7 cellular contexts compared by ENCODE assay signal in genomic region chr14:74611672-74612345, GRCh38. TPM values are rescaled to one million over a fixed set of nuclear protein-coding genes. Genes with fewer than 3 reads are reported as not detected.
DNase-seq lines count a peak whose midpoint lies in the region; ATAC-seq and TF ChIP-seq lines count a peak whose summit lies in the region.

LTBP2 (minus strand) TSS chr14:74612237; CDS start chr14:74611944, 293 bp downstream.

- H3K36me3 ChIP-seq in GM23338 (ENCODE audit: insufficient read depth) = no peaks in the 10 kb centered on the region
- no peaks in the 10 kb centered on the region for H3K36me3 ChIP-seq in endocrine pancreas (ENCODE audit: control insufficient read depth, insufficient read depth, low read length)

- no peaks in the 10 kb centered on the region for H3K9me2 ChIP-seq in GM23338 (ENCODE audit: insufficient read depth)

- peaks cover 4% of the 10 kb centered on the region; the same call in 1 of the 3 replicates for H3K36me3 Mint-ChIP-seq in GM23338 (ENCODE audit: low read depth)

- peaks cover 15% of the 10 kb centered on the region for H3K4me1 Mint-ChIP-seq in GM23338

- H3F3A ChIP-seq in GM23338 (replicated peaks; ENCODE audit: low read depth) = no peaks in the 10 kb centered on the region; the same call in 1 of the 2 replicates

- H3K27ac Mint-ChIP-seq in GM23338 = no peak within 1 kb of the TSS

- no peak within 1 kb of the TSS for H3K27ac ChIP-seq in GM23338 (ENCODE audit: low read depth)

- no peak for TF ChIP-seq CTCF in GM23338 (conservative IDR thresholded peaks at IDR 0.05; ENCODE audit: low read depth in 2 of 2)

- H3K9ac ChIP-seq in endocrine pancreas (ENCODE audit: control insufficient read depth, insufficient read depth, low read length) = peak within 1 kb of the TSS; percentile 10

- ATAC-seq in GM23338 = peak; percentile 39
- ATAC-seq in SK-N-SH treated with all-trans-retinoic acid at 6 μM for 48 hours = peak; percentile 42
- ATAC-seq in HG03520 (IDR thresholded peaks at IDR 0.05; ENCODE audit: unreplicated experiment) = no peak
- no peak for ATAC-seq in GM18517 (IDR thresholded peaks at IDR 0.05; ENCODE audit: unreplicated experiment)

- peaks cover 55% of the 10 kb centered on the region for H3K27me3 Mint-ChIP-seq in GM23338 (ENCODE audit: insufficient read depth, low read depth, poor library complexity)

- no peaks in the 10 kb centered on the region for H3K79me2 ChIP-seq in GM23338 (replicated peaks; ENCODE audit: insufficient read depth)

- H3K9me3 ChIP-seq in endocrine pancreas (ENCODE audit: control insufficient read depth, low read length) = no peaks in the 10 kb centered on the region

- H3K4me3 ChIP-seq in GM23338 (peak within 1 kb of the TSS; percentile 76), endocrine pancreas (ENCODE audit: control insufficient read depth, insufficient read depth, low read length) (no peak within 1 kb of the TSS)

- H3K27me3 ChIP-seq in GM23338 (ENCODE audit: insufficient read depth) (peaks cover 38% of the 10 kb centered on the region), endocrine pancreas (ENCODE audit: control insufficient read depth, insufficient read depth, low read length) (no peaks in the 10 kb centered on the region)

- H3K4me2 ChIP-seq in GM23338 = peak within 1 kb of the TSS; percentile 95

- peaks cover 10% of the 10 kb centered on the region; the same call in 2 of the 3 replicates for H3K9me3 Mint-ChIP-seq in GM23338

- H2AFZ ChIP-seq in GM23338 = peak within 1 kb of the TSS; percentile 100

- H3K4me1 ChIP-seq in GM23338 (ENCODE audit: insufficient read depth) (no peaks in the 10 kb centered on the region), endocrine pancreas (ENCODE audit: control insufficient read depth, insufficient read depth, low read length) (no peaks in the 10 kb centered on the region)

- peak within 1 kb of the TSS; percentile 68 for H3K4me3 Mint-ChIP-seq in GM23338

- DNase-seq in GM23338 (ENCODE audit: low spot score) (peak; percentile 48), mucosa of gallbladder (ENCODE audit: low spot score) (no peak), hypothalamus (lab: John Stamatoyannopoulos, UW) (no peak)

- no peaks in the 10 kb centered on the region for H4K20me1 ChIP-seq in GM23338 (replicated peaks; ENCODE audit: insufficient read depth)

TF ChIP-seq in GM23338, 12 proteins besides CTCF, POLR2A, EP300 and RAD21 (continues in another document):
- TF ChIP-seq CREB1 (CRISPR knock-in tag; IDR thresholded peaks at IDR 0.05; ENCODE audit: low read depth) (no peak), EZH2phosphoT487 (IDR thresholded peaks at IDR 0.05; ENCODE audit: unreplicated experiment) (no peak), ZNF331 (CRISPR knock-in tag; IDR thresholded peaks at IDR 0.05; ENCODE audit: low read depth) (no peak)

TF ChIP-seq in SK-N-SH treated with all-trans-retinoic acid at 6 μM for 48 hours, 23 proteins besides CTCF, POLR2A, EP300 and RAD21:
- TF ChIP-seq TOX (CRISPR knock-in tag; IDR thresholded peaks at IDR 0.05; ENCODE audit: borderline replicate concordance) = no peak
- no peak for TF ChIP-seq SNAI2 (CRISPR knock-in tag; IDR thresholded peaks at IDR 0.05)
- TF ChIP-seq GLIS3 (CRISPR knock-in tag; IDR thresholded peaks at IDR 0.05) = no peak
- TF ChIP-seq ZNF70 (CRISPR knock-in tag; IDR thresholded peaks at IDR 0.05) = no peak
- no peak for TF ChIP-seq ESRRG (CRISPR knock-in tag; IDR thresholded peaks at IDR 0.05)
- TF ChIP-seq RARB (CRISPR knock-in tag; IDR thresholded peaks at IDR 0.05) = no peak

RNA-seq across cellular contexts. Expression of gene LTBP2, which starts in this region (rescaled TPM):
- total RNA-seq in GM23338 (2014; rRNA removed; shearing (Covaris generic)) = 0.49 and 2.1 TPM in 2 replicates
- polyA plus RNA-seq in GM23338 (2016; fragmentation: Nextera tagmentation; extraction: Ambion mirVana) = 0.27 and 0.35 TPM in 2 replicates
- total RNA-seq in mucosa of gallbladder = 84.9 TPM

Comparison
In these comparisons a context has a peak if more than half of its experiments do, and no peak if none do; other contexts are left out.
1. RNA of gene LTBP2 (total RNA-seq): 84.9 TPM in mucosa of gallbladder (single experiment); 0.49 to 2.1 TPM in GM23338; every median in the first group is over 10 times any median in the second.
2. ATAC-seq: peak in GM23338 (single experiment) and SK-N-SH treated with all-trans-retinoic acid at 6 μM for 48 hours (single experiment); none in HG03520 (single experiment) and GM18517 (single experiment).